Comparison of ENCODE assay signal across 1 cellular context in genomic region chr12:95205016-95205415, GRCh38.
TF ChIP-seq lines count a peak whose summit lies in the region.

No MANE protein-coding gene starts in this region.

TF ChIP-seq in SK-N-SH treated with all-trans-retinoic acid at 6 μM for 48 hours, 23 proteins besides CTCF, POLR2A, EP300 and RAD21 (continued from another document):
- TF ChIP-seq TSHZ2 (CRISPR knock-in tag; IDR thresholded peaks at IDR 0.05) (no peak), BACH2 (CRISPR knock-in tag; IDR thresholded peaks at IDR 0.05; ENCODE audit: borderline replicate concordance) (no peak), ZC3H10 (CRISPR knock-in tag; IDR thresholded peaks at IDR 0.05) (no peak), RARB (CRISPR knock-in tag; IDR thresholded peaks at IDR 0.05) (no peak), OSR1 (CRISPR knock-in tag; IDR thresholded peaks at IDR 0.05) (no peak), SNAI2 (CRISPR knock-in tag; IDR thresholded peaks at IDR 0.05) (no peak), ISL1 (CRISPR knock-in tag; IDR thresholded peaks at IDR 0.05) (no peak), CREB5 (CRISPR knock-in tag; IDR thresholded peaks at IDR 0.05; ENCODE audit: low read depth) (no peak), ESRRG (CRISPR knock-in tag; IDR thresholded peaks at IDR 0.05) (no peak), ZNF70 (CRISPR knock-in tag; IDR thresholded peaks at IDR 0.05) (no peak), TCF4 (CRISPR knock-in tag; IDR thresholded peaks at IDR 0.05; ENCODE audit: borderline replicate concordance) (no peak), TOX (CRISPR knock-in tag; IDR thresholded peaks at IDR 0.05; ENCODE audit: borderline replicate concordance) (no peak)
TF ChIP-seq in SK-N-SH treated with all-trans-retinoic acid at 6 μM for 48 hours: peak in this region for 0.
